15 cellular contexts compared by ENCODE assay signal in the genomic region with DNA sequence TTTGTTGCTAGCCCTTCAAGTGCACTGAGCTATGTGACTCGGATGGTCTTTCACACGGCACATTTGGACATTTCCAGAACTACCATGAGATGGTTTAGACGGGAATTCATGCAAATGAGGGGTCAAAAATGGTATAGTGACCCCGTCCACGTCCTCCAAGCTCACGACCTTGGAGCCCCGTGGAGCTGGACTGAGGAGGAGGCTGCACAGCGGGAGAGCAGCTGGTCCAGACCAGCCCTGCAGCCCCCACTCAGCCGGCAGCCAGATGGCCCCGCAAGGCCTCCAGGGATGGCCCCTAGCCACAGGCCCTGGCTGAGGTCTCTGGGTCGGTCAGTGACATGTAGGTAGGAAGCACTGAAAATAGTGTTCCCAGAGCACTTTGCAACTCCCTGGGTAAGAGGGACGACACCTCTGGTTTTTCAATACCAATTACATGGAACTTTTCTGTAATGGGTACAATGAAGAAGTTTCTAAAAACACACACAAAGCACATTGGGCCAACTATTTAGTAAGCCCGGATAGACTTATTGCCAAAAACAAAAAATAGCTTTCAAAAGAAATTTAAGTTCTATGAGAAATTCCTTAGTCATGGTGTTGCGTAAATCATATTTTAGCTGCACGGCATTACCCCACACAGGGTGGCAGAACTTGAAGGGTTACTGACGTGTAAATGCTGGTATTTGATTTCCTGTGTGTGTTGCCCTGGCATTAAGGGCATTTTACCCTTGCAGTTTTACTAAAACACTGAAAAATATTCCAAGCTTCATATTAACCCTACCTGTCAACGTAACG.
A peak's percentile ranks its signal among the peaks of the same experiment; 100 is the strongest.
DNase-seq lines count a peak whose midpoint lies in the region; ATAC-seq and TF ChIP-seq lines count a peak whose summit lies in the region.
"Had no signal": no experiment of that assay in that cellular context is flagged by ENCODE, and none has a peak within 500 bp of the region (broad histone marks: within the 10 kb centered on the region; RNA-seq: fewer than 3 reads in every experiment).

No MANE protein-coding gene starts in this region.

- TF ChIP-seq POLR2A in upper lobe of left lung (IDR thresholded peaks at IDR 0.05) = no peak

- H3K27me3 ChIP-seq in upper lobe of left lung = no peaks in the 10 kb centered on the region

- intact Hi-C loops in activated CD8-positive, alpha-beta T cell treated with anti-CD3 and anti-CD28 coated beads for 36 hours (cut with micrococcal nuclease) = no loop called here
- intact Hi-C loops in OCI-LY7 (cut with micrococcal nuclease; ENCODE audit: unreplicated experiment) = no loop called here

- H3K4me1 ChIP-seq in upper lobe of left lung (peaks cover 6 to 25% (median 12%) of the 10 kb centered on the region in 4 donors), OCI-LY7 (ENCODE audit: insufficient read depth, low read length, poor library complexity, severe bottlenecking) (no peaks in the 10 kb centered on the region)
- H3K4me1 ChIP-seq: parathyroid adenoma had no signal

- no peaks in the 10 kb centered on the region for H3K9me3 ChIP-seq in upper lobe of left lung
- H3K9me3 ChIP-seq in OCI-LY7 (ENCODE audit: low read length) = no peaks in the 10 kb centered on the region

- H3K9me3 Mint-ChIP-seq in activated CD8-positive, alpha-beta T cell treated with anti-CD3 and anti-CD28 coated beads, Interleukin-2, amount 10 ng/mL, durations not matched to agents 7 days and 5 days (ENCODE audit: insufficient read depth) = no peaks in the 10 kb centered on the region
- H3K9me3 Mint-ChIP-seq in activated CD8-positive, alpha-beta T cell treated with anti-CD3 and anti-CD28 coated beads for 36 hours = no peaks in the 10 kb centered on the region
- H3K9me3 Mint-ChIP-seq in glutamatergic neuron (ENCODE audit: unreplicated experiment) = peaks cover 1% of the 10 kb centered on the region
- H3K9me3 Mint-ChIP-seq: activated naive CD8-positive, alpha-beta T cell treated with anti-CD3 and anti-CD28 coated beads, Interleukin-2, amount 50 U/mL, for 24 hours had no signal

- H3K4me3 ChIP-seq in upper lobe of left lung (no peak overlapping the region), OCI-LY7 (ENCODE audit: low read depth, low read length, poor library complexity, severe bottlenecking) (no peak overlapping the region)

- POLR2A ChIA-PET in activated CD8-positive, alpha-beta T cell treated with anti-CD3 and anti-CD28 coated beads, Interleukin-2, amount 10 ng/mL, durations not matched to agents 7 days and 5 days (lab: Charles Lee) = no interaction called here
- POLR2A ChIA-PET in activated CD8-positive, alpha-beta T cell treated with anti-CD3 and anti-CD28 coated beads for 36 hours (lab: Charles Lee) = interaction anchor here (0.7 to 0.9 kb wide), 2 partner anchors 10 to 392 kb away, joined by 3 read pairs; no protein-coding TSS in a partner anchor
- POLR2A ChIA-PET in OCI-LY7 (lab: Charles Lee) = interaction anchor here (0.5 to 0.9 kb wide), 3 partner anchors 14 to 1123 kb away, joined by 3 to 5 read pairs (median 3); no protein-coding TSS in a partner anchor

- TF ChIP-seq CTCF in activated CD8-positive, alpha-beta T cell treated with anti-CD3 and anti-CD28 coated beads for 36 hours (IDR thresholded peaks at IDR 0.05) = no peak
- TF ChIP-seq CTCF in glutamatergic neuron (IDR thresholded peaks at IDR 0.05; ENCODE audit: partially characterized antibody, unreplicated experiment) (no peak), upper lobe of left lung (IDR thresholded peaks at IDR 0.05) (no peak), OCI-LY7 (conservative IDR thresholded peaks at IDR 0.05; ENCODE audit: low read length) (no peak)

- H3K4me3 Mint-ChIP-seq in activated CD8-positive, alpha-beta T cell treated with anti-CD3 and anti-CD28 coated beads, Interleukin-2, amount 10 ng/mL, durations not matched to agents 7 days and 5 days = no peak overlapping the region
- H3K4me3 Mint-ChIP-seq in activated CD8-positive, alpha-beta T cell treated with anti-CD3 and anti-CD28 coated beads for 36 hours = no peak overlapping the region
- H3K4me3 Mint-ChIP-seq in glutamatergic neuron (ENCODE audit: unreplicated experiment) = no peak overlapping the region
- H3K4me3 Mint-ChIP-seq: activated naive CD8-positive, alpha-beta T cell treated with anti-CD3 and anti-CD28 coated beads, Interleukin-2, amount 50 U/mL, for 24 hours had no signal

- no TSS peak for BruUV-seq in OCI-LY7 (replicated peaks; lab: Mats Ljungman, UMichigan)

- no peak overlapping the region for H3K4me2 ChIP-seq in OCI-LY7 (ENCODE audit: low read length)

- H3K27ac ChIP-seq in upper lobe of left lung (peak overlapping the region in 3 of 4 donors; percentile 63 to 82 (median 73)), OCI-LY7 (ENCODE audit: low read depth, low read length, poor library complexity, severe bottlenecking) (no peak overlapping the region)
- H3K27ac ChIP-seq: 22Rv1, parathyroid adenoma had no signal

- H3K36me3 Mint-ChIP-seq in activated CD8-positive, alpha-beta T cell treated with anti-CD3 and anti-CD28 coated beads, Interleukin-2, amount 10 ng/mL, durations not matched to agents 7 days and 5 days (ENCODE audit: low read depth) = no peaks in the 10 kb centered on the region
- no peaks in the 10 kb centered on the region for H3K36me3 Mint-ChIP-seq in activated CD8-positive, alpha-beta T cell treated with anti-CD3 and anti-CD28 coated beads for 36 hours (ENCODE audit: low read depth)
- H3K36me3 Mint-ChIP-seq in glutamatergic neuron (ENCODE audit: unreplicated experiment) = no peaks in the 10 kb centered on the region

- peaks cover 2% of the 10 kb centered on the region for H3K27me3 Mint-ChIP-seq in activated CD8-positive, alpha-beta T cell treated with anti-CD3 and anti-CD28 coated beads, Interleukin-2, amount 10 ng/mL, durations not matched to agents 7 days and 5 days (ENCODE audit: low read depth)
- H3K27me3 Mint-ChIP-seq in activated CD8-positive, alpha-beta T cell treated with anti-CD3 and anti-CD28 coated beads for 36 hours = no peaks in the 10 kb centered on the region
- peaks cover 2% of the 10 kb centered on the region for H3K27me3 Mint-ChIP-seq in glutamatergic neuron (ENCODE audit: unreplicated experiment)
- H3K27me3 Mint-ChIP-seq: activated naive CD8-positive, alpha-beta T cell treated with anti-CD3 and anti-CD28 coated beads, Interleukin-2, amount 50 U/mL, for 24 hours had no signal

- peak; percentile 16 for DNase-seq in activated CD8-positive, alpha-beta T cell treated with anti-CD3 and anti-CD28 coated beads, Interleukin-2, amount 10 ng/mL, durations not matched to agents 7 days and 5 days
- DNase-seq in activated CD8-positive, alpha-beta T cell treated with anti-CD3 and anti-CD28 coated beads for 36 hours = no peak
- DNase-seq in activated CD8-positive, alpha-beta memory T cell treated with anti-CD3 and anti-CD28 coated beads, Interleukin-2, amount 50 U/mL, for 48 hours = peak; percentile 36
- DNase-seq in glutamatergic neuron (peak; percentile 61), upper lobe of left lung (no peak), OCI-LY7 (ENCODE audit: low spot score) (no peak)
- DNase-seq: activated CD4-positive, alpha-beta T cell treated with anti-CD3 and anti-CD28 coated beads, Interleukin-2, amount 50 U/mL, for 48 hours; activated naive CD8-positive, alpha-beta T cell treated with anti-CD3 and anti-CD28 coated beads, Interleukin-2, amount 50 U/mL, for 24 hours; DMS79 treated with DMSO at 0.1 percent for 48 hours; kidney glomerular epithelial cell had no signal

- no peaks in the 10 kb centered on the region for H4K20me1 ChIP-seq in OCI-LY7 (ENCODE audit: insufficient read depth, low read length)

- WGBS in upper lobe of left lung, 2 donors = 73 to 75% methylated on average over 16 to 18 of the region's 18 CpGs

- ATAC-seq in activated CD8-positive, alpha-beta T cell treated with anti-CD3 and anti-CD28 coated beads, Interleukin-2, amount 10 ng/mL, durations not matched to agents 7 days and 5 days = no peak
- no peak for ATAC-seq in activated CD8-positive, alpha-beta T cell treated with anti-CD3 and anti-CD28 coated beads for 36 hours
- no peak for ATAC-seq in upper lobe of left lung (ENCODE audit: low FRiP score in 2 of 2)
- no peak for ATAC-seq in HG03108 (IDR thresholded peaks at IDR 0.05; ENCODE audit: unreplicated experiment)
- no peak for ATAC-seq in GM19463 (IDR thresholded peaks at IDR 0.05; ENCODE audit: unreplicated experiment)
- ATAC-seq: activated naive CD8-positive, alpha-beta T cell treated with anti-CD3 and anti-CD28 coated beads, Interleukin-2, amount 50 U/mL, for 24 hours; SK-N-SH treated with all-trans-retinoic acid at 6 μM for 48 hours had no signal

- no peak overlapping the region for H3K27ac Mint-ChIP-seq in activated CD8-positive, alpha-beta T cell treated with anti-CD3 and anti-CD28 coated beads, Interleukin-2, amount 10 ng/mL, durations not matched to agents 7 days and 5 days
- H3K27ac Mint-ChIP-seq in activated CD8-positive, alpha-beta T cell treated with anti-CD3 and anti-CD28 coated beads for 36 hours = no peak overlapping the region
- no peak overlapping the region for H3K27ac Mint-ChIP-seq in glutamatergic neuron (ENCODE audit: unreplicated experiment)
- H3K27ac Mint-ChIP-seq: activated naive CD8-positive, alpha-beta T cell treated with anti-CD3 and anti-CD28 coated beads, Interleukin-2, amount 50 U/mL, for 24 hours had no signal

- no peak overlapping the region for H2AFZ ChIP-seq in OCI-LY7 (ENCODE audit: low read length)
- H2AFZ ChIP-seq: parathyroid adenoma had no signal

- H3K9me2 ChIP-seq in OCI-LY7 (ENCODE audit: insufficient read depth, low read length) = no peaks in the 10 kb centered on the region

- CTCF ChIA-PET in activated CD8-positive, alpha-beta T cell treated with anti-CD3 and anti-CD28 coated beads, Interleukin-2, amount 10 ng/mL, durations not matched to agents 7 days and 5 days (lab: Charles Lee) = interaction anchor here (1.2 to 1.4 kb wide), 2 partner anchors 10 to 375 kb away, joined by 3 read pairs; no protein-coding TSS in a partner anchor
- CTCF ChIA-PET in activated CD8-positive, alpha-beta T cell treated with anti-CD3 and anti-CD28 coated beads for 36 hours (lab: Charles Lee) = no interaction called here
- CTCF ChIA-PET in OCI-LY7 (lab: Charles Lee; ENCODE audit: unreplicated experiment) = no interaction called here

- H3K4me1 Mint-ChIP-seq in activated CD8-positive, alpha-beta T cell treated with anti-CD3 and anti-CD28 coated beads, Interleukin-2, amount 10 ng/mL, durations not matched to agents 7 days and 5 days (ENCODE audit: low read depth) = peaks cover 10% of the 10 kb centered on the region
- no peaks in the 10 kb centered on the region for H3K4me1 Mint-ChIP-seq in activated CD8-positive, alpha-beta T cell treated with anti-CD3 and anti-CD28 coated beads for 36 hours (ENCODE audit: low read depth)
- peaks cover 16% of the 10 kb centered on the region for H3K4me1 Mint-ChIP-seq in glutamatergic neuron (ENCODE audit: low read depth, unreplicated experiment)
- H3K4me1 Mint-ChIP-seq: activated naive CD8-positive, alpha-beta T cell treated with anti-CD3 and anti-CD28 coated beads, Interleukin-2, amount 50 U/mL, for 24 hours had no signal

- TF ChIP-seq EP300 in upper lobe of left lung (IDR thresholded peaks at IDR 0.05) = no peak

- H3K36me3 ChIP-seq in upper lobe of left lung = peaks cover 39 to 74% (median 56%) of the 10 kb centered on the region in 4 donors
- H3K36me3 ChIP-seq in OCI-LY7 (ENCODE audit: insufficient read depth, low read length) = no peaks in the 10 kb centered on the region

- no peaks in the 10 kb centered on the region for H3K79me2 ChIP-seq in OCI-LY7 (ENCODE audit: insufficient read depth, low read depth, low read length)
- H3K79me2 ChIP-seq: parathyroid adenoma had no signal

Comparison
In these comparisons a context has a peak if more than half of its experiments do, and no peak if none do; other contexts are left out.
1. DNase-seq: peak in activated CD8-positive, alpha-beta T cell treated with anti-CD3 and anti-CD28 coated beads, Interleukin-2, amount 10 ng/mL, durations not matched to agents 7 days and 5 days (single experiment), activated CD8-positive, alpha-beta memory T cell treated with anti-CD3 and anti-CD28 coated beads, Interleukin-2, amount 50 U/mL, for 48 hours (single experiment) and glutamatergic neuron (single experiment); none in activated CD8-positive, alpha-beta T cell treated with anti-CD3 and anti-CD28 coated beads for 36 hours (single experiment), upper lobe of left lung (0 of 2) and OCI-LY7 (single experiment).